Comparison of ENCODE assay signal across 1 cellular context in the genomic region with DNA sequence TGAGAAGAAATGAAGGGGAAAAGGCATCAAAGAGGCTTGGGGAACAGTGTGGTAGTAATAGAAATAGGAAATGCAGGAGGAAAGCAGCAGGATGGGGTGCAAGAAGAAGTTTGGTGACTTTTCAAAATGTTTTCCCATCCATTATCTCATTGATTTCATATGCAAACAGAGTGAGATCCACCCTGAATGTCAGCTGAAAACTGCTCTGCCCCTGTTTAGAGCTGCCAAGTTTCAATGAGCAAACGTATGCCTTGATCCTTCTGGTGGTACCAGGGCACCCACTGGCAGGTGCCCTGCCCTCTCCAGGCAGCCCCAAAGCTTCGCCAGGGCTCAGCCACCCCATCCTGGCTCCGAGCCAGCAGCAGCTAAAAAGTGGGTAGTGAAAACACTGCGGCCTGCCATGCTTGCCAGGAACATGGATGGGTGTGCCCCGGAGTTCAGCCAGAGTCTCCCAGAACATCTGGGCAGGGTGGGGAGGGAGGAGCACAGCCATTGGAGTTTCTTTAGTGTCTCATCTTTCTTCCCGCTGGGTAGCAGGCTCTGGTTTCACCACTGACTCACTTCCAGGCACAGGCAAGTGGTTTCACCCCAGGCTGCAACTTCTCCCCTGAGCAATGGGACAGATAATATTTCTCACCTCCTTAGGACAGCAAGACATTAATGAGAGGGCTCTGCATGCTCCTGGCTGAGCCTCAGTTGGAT.
TF ChIP-seq lines count a peak whose summit lies in the region.

No MANE protein-coding gene starts in this region.

TF ChIP-seq in HepG2, 621 proteins besides CTCF, POLR2A, EP300 and RAD21 (continued from another document):
- no peak for TF ChIP-seq ZNF280B (CRISPR knock-in tag; IDR thresholded peaks at IDR 0.05; ENCODE audit: borderline replicate concordance)
- no peak for TF ChIP-seq ZBTB49 (CRISPR knock-in tag; IDR thresholded peaks at IDR 0.05; ENCODE audit: borderline replicate concordance)
- TF ChIP-seq LCORL (IDR thresholded peaks at IDR 0.05), result no peak
- no peak for TF ChIP-seq LCORL (CRISPR knock-in tag; IDR thresholded peaks at IDR 0.05)
- TF ChIP-seq SMAD1 (CRISPR knock-in tag; IDR thresholded peaks at IDR 0.05; ENCODE audit: borderline replicate concordance, low read depth), result no peak
- TF ChIP-seq HMGXB4 (CRISPR knock-in tag; IDR thresholded peaks at IDR 0.05; ENCODE audit: borderline replicate concordance in 1 of 2, low read depth in 1 of 2), result no peak
- no peak for TF ChIP-seq SMAD9 (CRISPR knock-in tag; IDR thresholded peaks at IDR 0.05)
- TF ChIP-seq ZNF713 (CRISPR knock-in tag; IDR thresholded peaks at IDR 0.05), result no peak
- no peak for TF ChIP-seq ZNF260 (CRISPR knock-in tag; IDR thresholded peaks at IDR 0.05; ENCODE audit: borderline replicate concordance, low read depth)
- no peak for TF ChIP-seq YY1 (IDR thresholded peaks at IDR 0.05; ENCODE audit: insufficient read depth, insufficient replicate concordance, low read depth, low read length)
- no peak for TF ChIP-seq ZNF251 (CRISPR knock-in tag; IDR thresholded peaks at IDR 0.05)
- TF ChIP-seq KDM3A (CRISPR knock-in tag; IDR thresholded peaks at IDR 0.05; ENCODE audit: low read depth), result no peak
- TF ChIP-seq, protein P1, sequence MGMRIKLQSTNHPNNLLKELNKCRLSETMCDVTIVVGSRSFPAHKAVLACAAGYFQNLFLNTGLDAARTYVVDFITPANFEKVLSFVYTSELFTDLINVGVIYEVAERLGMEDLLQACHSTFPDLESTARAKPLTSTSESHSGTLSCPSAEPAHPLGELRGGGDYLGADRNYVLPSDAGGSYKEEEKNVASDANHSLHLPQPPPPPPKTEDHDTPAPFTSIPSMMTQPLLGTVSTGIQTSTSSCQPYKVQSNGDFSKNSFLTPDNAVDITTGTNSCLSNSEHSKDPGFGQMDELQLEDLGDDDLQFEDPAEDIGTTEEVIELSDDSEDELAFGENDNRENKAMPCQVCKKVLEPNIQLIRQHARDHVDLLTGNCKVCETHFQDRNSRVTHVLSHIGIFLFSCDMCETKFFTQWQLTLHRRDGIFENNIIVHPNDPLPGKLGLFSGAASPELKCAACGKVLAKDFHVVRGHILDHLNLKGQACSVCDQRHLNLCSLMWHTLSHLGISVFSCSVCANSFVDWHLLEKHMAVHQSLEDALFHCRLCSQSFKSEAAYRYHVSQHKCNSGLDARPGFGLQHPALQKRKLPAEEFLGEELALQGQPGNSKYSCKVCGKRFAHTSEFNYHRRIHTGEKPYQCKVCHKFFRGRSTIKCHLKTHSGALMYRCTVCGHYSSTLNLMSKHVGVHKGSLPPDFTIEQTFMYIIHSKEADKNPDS (CRISPR knock-in tag; IDR thresholded peaks at IDR 0.05), result no peak
